Comparison of ENCODE assay signal across 21 cellular contexts in genomic region chr11:123537726-123538125, GRCh38.
"Had no signal": no experiment of that assay in that cellular context is flagged by ENCODE, and none has a peak within 500 bp of the region (broad histone marks: within the 10 kb centered on the region; RNA-seq: fewer than 3 reads in every experiment).

No MANE protein-coding gene starts in this region.

- ATAC-seq: activated CD4-positive, alpha-beta T cell treated with anti-CD3 and anti-CD28 coated beads for 36 hours; activated CD8-positive, alpha-beta T cell treated with anti-CD3 and anti-CD28 coated beads, Interleukin-2, amount 10 ng/mL, durations not matched to agents 7 days and 5 days; foreskin keratinocyte; stimulated activated naive CD8-positive, alpha-beta T cell treated with anti-CD3 and anti-CD28 coated beads, Interleukin-15, Interleukin-2, amounts not matched to agents 100 U/mL and 50 U/mL, for 24 hours had no signal

- H3K4me1 Mint-ChIP-seq: memory B cell, naive B cell had no signal

- H3K36me3 Mint-ChIP-seq: memory B cell, naive B cell had no signal

- DNase-seq: activated CD4-positive, alpha-beta T cell treated with anti-CD3 and anti-CD28 coated beads for 36 hours; activated CD8-positive, alpha-beta T cell treated with anti-CD3 and anti-CD28 coated beads, Interleukin-2, amount 10 ng/mL, durations not matched to agents 7 days and 5 days; activated naive CD4-positive, alpha-beta T cell treated with anti-CD3 and anti-CD28 coated beads for 36 hours; activated T-cell treated with anti-CD3 and anti-CD28 coated beads, Interleukin-2, amount 50 U/mL, for 24 hours; aorta; brain microvascular endothelial cell; central memory CD4-positive, alpha-beta T cell; dorsolateral prefrontal cortex; foreskin keratinocyte; hippocampal formation; naive B cell; stimulated activated naive CD8-positive, alpha-beta T cell treated with anti-CD3 and anti-CD28 coated beads, Interleukin-15, Interleukin-2, amounts not matched to agents 100 U/mL and 50 U/mL, for 24 hours; substantia nigra; T-helper 2 cell; uterus had no signal

- H3K27me3 ChIP-seq: brain microvascular endothelial cell, dorsolateral prefrontal cortex, foreskin keratinocyte, right atrium auricular region, tibial nerve, uterus had no signal

- H3K36me3 ChIP-seq: brain microvascular endothelial cell, prostate gland, right atrium auricular region, tibial nerve, uterus had no signal

- H3K4me3 Mint-ChIP-seq: activated CD4-positive, alpha-beta T cell treated with anti-CD3 and anti-CD28 coated beads for 36 hours; activated CD8-positive, alpha-beta T cell treated with anti-CD3 and anti-CD28 coated beads, Interleukin-2, amount 10 ng/mL, durations not matched to agents 7 days and 5 days; activated naive CD4-positive, alpha-beta T cell treated with anti-CD3 and anti-CD28 coated beads for 36 hours; activated T-cell treated with anti-CD3 and anti-CD28 coated beads, Interleukin-2, amount 50 U/mL, for 24 hours; memory B cell; naive B cell; neural crest cell had no signal

- H3K4me3 ChIP-seq: dorsolateral prefrontal cortex, prostate gland, right atrium auricular region, tibial nerve, uterus had no signal

- H3K27ac ChIP-seq: brain microvascular endothelial cell, epithelial cell of prostate, foreskin keratinocyte, prostate gland, uterus had no signal

- H3K9me3 Mint-ChIP-seq: activated naive CD4-positive, alpha-beta T cell treated with anti-CD3 and anti-CD28 coated beads for 36 hours; activated T-cell treated with anti-CD3 and anti-CD28 coated beads, Interleukin-2, amount 50 U/mL, for 24 hours; memory B cell; neural crest cell had no signal

- H3K9me3 ChIP-seq: prostate gland, right atrium auricular region, tibial nerve, uterus had no signal

- H3K27ac Mint-ChIP-seq: activated CD4-positive, alpha-beta T cell treated with anti-CD3 and anti-CD28 coated beads for 36 hours; activated CD8-positive, alpha-beta T cell treated with anti-CD3 and anti-CD28 coated beads, Interleukin-2, amount 10 ng/mL, durations not matched to agents 7 days and 5 days; activated naive CD4-positive, alpha-beta T cell treated with anti-CD3 and anti-CD28 coated beads for 36 hours; activated T-cell treated with anti-CD3 and anti-CD28 coated beads, Interleukin-2, amount 50 U/mL, for 24 hours; memory B cell; naive B cell had no signal

- H3K4me1 ChIP-seq: foreskin keratinocyte, prostate gland, uterus had no signal

- H3K27me3 Mint-ChIP-seq: activated CD4-positive, alpha-beta T cell treated with anti-CD3 and anti-CD28 coated beads for 36 hours; activated T-cell treated with anti-CD3 and anti-CD28 coated beads, Interleukin-2, amount 50 U/mL, for 24 hours; memory B cell; naive B cell had no signal
